Comparison of ENCODE assay signal across 9 cellular contexts in genomic region chr5:154487541-154487940, GRCh38. TPM values are rescaled to one million over a fixed set of nuclear protein-coding genes. Genes with fewer than 3 reads are reported as not detected.
DNase-seq lines count a peak whose midpoint lies in the region; ATAC-seq lines count a peak whose summit lies in the region.
"Had no signal": no experiment of that assay in that cellular context is flagged by ENCODE, and none has a peak within 500 bp of the region (broad histone marks: within the 10 kb centered on the region; RNA-seq: fewer than 3 reads in every experiment).

No MANE protein-coding gene starts in this region.

- ATAC-seq in GM21786 (IDR thresholded peaks at IDR 0.05; ENCODE audit: unreplicated experiment) = peak; percentile 97
- peak; percentile 100 for ATAC-seq in HG03520 (IDR thresholded peaks at IDR 0.05; ENCODE audit: unreplicated experiment)

- no peak overlapping the region for H3K4me3 Mint-ChIP-seq in activated CD4-positive, alpha-beta memory T cell treated with anti-CD3 and anti-CD28 coated beads for 36 hours
- H3K4me3 Mint-ChIP-seq in activated CD4-positive, alpha-beta memory T cell treated with anti-CD3 and anti-CD28 coated beads, Interleukin-2, amount 10 ng/mL, durations not matched to agents 7 days and 5 days = no peak overlapping the region

- no peaks in the 10 kb centered on the region for H3K9me3 Mint-ChIP-seq in activated CD4-positive, alpha-beta memory T cell treated with anti-CD3 and anti-CD28 coated beads for 36 hours
- H3K9me3 Mint-ChIP-seq in activated CD4-positive, alpha-beta memory T cell treated with anti-CD3 and anti-CD28 coated beads, Interleukin-2, amount 10 ng/mL, durations not matched to agents 7 days and 5 days = no peaks in the 10 kb centered on the region

- POLR2A ChIA-PET in activated CD4-positive, alpha-beta memory T cell treated with anti-CD3 and anti-CD28 coated beads for 36 hours (lab: Charles Lee) = no interaction called here
- POLR2A ChIA-PET in activated CD4-positive, alpha-beta memory T cell treated with anti-CD3 and anti-CD28 coated beads, Interleukin-2, amount 10 ng/mL, durations not matched to agents 7 days and 5 days (lab: Charles Lee) = no interaction called here

- no peak overlapping the region for H3K27ac Mint-ChIP-seq in activated CD4-positive, alpha-beta memory T cell treated with anti-CD3 and anti-CD28 coated beads for 36 hours
- no peak overlapping the region for H3K27ac Mint-ChIP-seq in activated CD4-positive, alpha-beta memory T cell treated with anti-CD3 and anti-CD28 coated beads, Interleukin-2, amount 10 ng/mL, durations not matched to agents 7 days and 5 days

- peaks cover 2% of the 10 kb centered on the region for H3K36me3 Mint-ChIP-seq in activated CD4-positive, alpha-beta memory T cell treated with anti-CD3 and anti-CD28 coated beads for 36 hours
- no peaks in the 10 kb centered on the region for H3K36me3 Mint-ChIP-seq in activated CD4-positive, alpha-beta memory T cell treated with anti-CD3 and anti-CD28 coated beads, Interleukin-2, amount 10 ng/mL, durations not matched to agents 7 days and 5 days (ENCODE audit: low read depth)

- intact Hi-C loops in activated CD4-positive, alpha-beta memory T cell treated with anti-CD3 and anti-CD28 coated beads for 36 hours (cut with micrococcal nuclease) = loop anchor here (1.0 kb wide), 1 partner anchor 28 kb away; no protein-coding TSS in a partner anchor

- peaks cover 67% of the 10 kb centered on the region for H3K27me3 Mint-ChIP-seq in activated CD4-positive, alpha-beta memory T cell treated with anti-CD3 and anti-CD28 coated beads for 36 hours
- peaks cover 74% of the 10 kb centered on the region for H3K27me3 Mint-ChIP-seq in activated CD4-positive, alpha-beta memory T cell treated with anti-CD3 and anti-CD28 coated beads, Interleukin-2, amount 10 ng/mL, durations not matched to agents 7 days and 5 days

- peak; percentile 74 for DNase-seq in activated CD4-positive, alpha-beta memory T cell treated with anti-CD3 and anti-CD28 coated beads for 36 hours
- DNase-seq in activated CD4-positive, alpha-beta memory T cell treated with anti-CD3 and anti-CD28 coated beads, Interleukin-2, amount 10 ng/mL, durations not matched to agents 7 days and 5 days = no peak
- DNase-seq in stimulated activated CD8-positive, alpha-beta memory T cell treated with anti-CD3 and anti-CD28 coated beads, Interleukin-15, amount 100 ng/mL, for 48 hours (ENCODE audit: low read depth in 2 of 2) = peak; percentile 53 to 58
- DNase-seq in NK-92 treated with Interleukin-12 subunit alpha and Interleukin-12 subunit beta, amount 100 ng/mL, for 24 hours (lab: John Stamatoyannopoulos, UW) = no peak
- DNase-seq in SKM-1 treated with dmso at 0.1 percent for 144 hours (lab: John Stamatoyannopoulos, UW; ENCODE audit: unreplicated experiment) (no peak), dedifferentiated amniotic fluid mesenchymal stem cell (ENCODE audit: extremely low spot score) (no peak)
- DNase-seq: NCI-H1930 had no signal

- CTCF ChIA-PET in activated CD4-positive, alpha-beta memory T cell treated with anti-CD3 and anti-CD28 coated beads for 36 hours (lab: Charles Lee) = interaction anchor here (0.5 to 1.6 kb wide), 4 partner anchors 20 to 122 kb away, joined by 3 to 6 read pairs (median 3); no protein-coding TSS in a partner anchor
- CTCF ChIA-PET in activated CD4-positive, alpha-beta memory T cell treated with anti-CD3 and anti-CD28 coated beads, Interleukin-2, amount 10 ng/mL, durations not matched to agents 7 days and 5 days (lab: Charles Lee) = interaction anchor here (1.1 to 1.4 kb wide), 2 partner anchors 17 to 21 kb away, joined by 3 to 4 read pairs; no protein-coding TSS in a partner anchor

- H3K4me1 Mint-ChIP-seq in activated CD4-positive, alpha-beta memory T cell treated with anti-CD3 and anti-CD28 coated beads for 36 hours (ENCODE audit: low read depth) = peaks cover 23% of the 10 kb centered on the region
- peaks cover 6% of the 10 kb centered on the region for H3K4me1 Mint-ChIP-seq in activated CD4-positive, alpha-beta memory T cell treated with anti-CD3 and anti-CD28 coated beads, Interleukin-2, amount 10 ng/mL, durations not matched to agents 7 days and 5 days

RNA-seq across cellular contexts. Expression of gene HAND1, which starts 9.5 kb away (rescaled TPM):
- total RNA-seq in activated CD4-positive, alpha-beta memory T cell treated with anti-CD3 and anti-CD28 coated beads for 36 hours = not detected
- total RNA-seq in activated CD4-positive, alpha-beta memory T cell treated with anti-CD3 and anti-CD28 coated beads, Interleukin-2, amount 10 ng/mL, durations not matched to agents 7 days and 5 days = not detected

RNA-seq across cellular contexts. Expression of gene SAP30L, which starts 41.7 kb away (rescaled TPM):
- 10 to 100 TPM; 32.0 to 34.2 TPM for total RNA-seq in activated CD4-positive, alpha-beta memory T cell treated with anti-CD3 and anti-CD28 coated beads for 36 hours
- total RNA-seq in activated CD4-positive, alpha-beta memory T cell treated with anti-CD3 and anti-CD28 coated beads, Interleukin-2, amount 10 ng/mL, durations not matched to agents 7 days and 5 days = 10 to 100 TPM; 42.6 to 46.6 TPM

Comparison
In these comparisons a context has a peak if more than half of its experiments do, and no peak if none do; other contexts are left out.
1. DNase-seq: peak in activated CD4-positive, alpha-beta memory T cell treated with anti-CD3 and anti-CD28 coated beads for 36 hours (single experiment) and stimulated activated CD8-positive, alpha-beta memory T cell treated with anti-CD3 and anti-CD28 coated beads, Interleukin-15, amount 100 ng/mL, for 48 hours (2 of 2); none in activated CD4-positive, alpha-beta memory T cell treated with anti-CD3 and anti-CD28 coated beads, Interleukin-2, amount 10 ng/mL, durations not matched to agents 7 days and 5 days (single experiment), NK-92 treated with Interleukin-12 subunit alpha and Interleukin-12 subunit beta, amount 100 ng/mL, for 24 hours (single experiment), SKM-1 treated with dmso at 0.1 percent for 144 hours (single experiment) and dedifferentiated amniotic fluid mesenchymal stem cell (single experiment).